ENCODE assay signal across 8 cellular contexts in genomic region chr6:3227363-3228045, GRCh38. TPM values are rescaled to one million over a fixed set of nuclear protein-coding genes. Genes with fewer than 3 reads are reported as not detected.
A peak's percentile ranks its signal among the peaks of the same experiment; 100 is the strongest.
DNase-seq lines count a peak whose midpoint lies in the region; ATAC-seq and TF ChIP-seq lines count a peak whose summit lies in the region.

Gene TUBB2B (minus strand): TSS chr6:3227653. CDS start chr6:3227543, 110 bp downstream.

- H2AFZ ChIP-seq in fibroblast of lung (ENCODE audit: low read length) = no peak within 1 kb of the TSS

- peak within 1 kb of the TSS; percentile 35 for H3K4me3 ChIP-seq in LNCaP clone FGC (ENCODE audit: low read depth, low read length)
- peak within 1 kb of the TSS; percentile 46 for H3K4me3 ChIP-seq in SJSA1
- peak within 1 kb of the TSS in 3 of 4 experiments; percentile 17 to 44 (median 43) for H3K4me3 ChIP-seq in fibroblast of lung (replicated peaks in 1 of 4; ENCODE audit: control extremely low read depth in 1 of 4, insufficient read depth in 1 of 4, low read depth in 3 of 4, low read length in 4 of 4)

- H3K9me3 ChIP-seq in SJSA1 (replicated peaks) (0 out of 2 replicates have a peak, but pooled peaks cover 1% of the 10 kb centered on the region), fibroblast of lung (ENCODE audit: control insufficient read depth, insufficient read depth, low read depth, low read length) (no peaks in the 10 kb centered on the region)

- peak within 1 kb of the TSS; percentile 85 for H3K4me2 ChIP-seq in fibroblast of lung (ENCODE audit: extremely low read depth, insufficient read depth, low read length)

- no peak within 1 kb of the TSS for H3K9ac ChIP-seq in fibroblast of lung (ENCODE audit: insufficient read depth, low read length)

- H3K36me3 Mint-ChIP-seq in nephron progenitor cell (ENCODE audit: low read depth) = peaks cover 24% of the 10 kb centered on the region

- H3K27me3 Mint-ChIP-seq in nephron progenitor cell (ENCODE audit: low read depth, poor library complexity) = peaks cover 17% of the 10 kb centered on the region

- H3K27me3 ChIP-seq in SJSA1 (replicated peaks) (peaks cover 6% of the 10 kb centered on the region), fibroblast of lung (ENCODE audit: control insufficient read depth, insufficient read depth, low read length) (peaks cover 59% of the 10 kb centered on the region)

- TF ChIP-seq CTCF in LNCaP clone FGC (IDR thresholded peaks at IDR 0.05; ENCODE audit: control insufficient read depth, extremely low read depth, insufficient read depth) (no peak), fibroblast of lung (conservative IDR thresholded peaks at IDR 0.05 in 1 of 2, IDR thresholded peaks at IDR 0.05 in 1 of 2; ENCODE audit: low read depth in 1 of 2, low read length in 2 of 2) (no peak), nephron progenitor cell (IDR thresholded peaks at IDR 0.05) (no peak)

- H4K20me1 ChIP-seq in fibroblast of lung (ENCODE audit: control insufficient read depth, extremely low read depth, insufficient read depth, low read length) = no peaks in the 10 kb centered on the region

- DNase-seq in DMS53 treated with DMSO at 0.1 percent for 48 hours (lab: John Stamatoyannopoulos, UW; ENCODE audit: unreplicated experiment) = peak; percentile 80
- no peak for DNase-seq in LNCaP clone FGC (ENCODE audit: low read depth)
- peak; percentile 46 to 54 for DNase-seq in SJSA1 (ENCODE audit: low read depth in 1 of 2, low spot score in 2 of 2)
- peak in 1 of 2 donors; percentile 63 for DNase-seq in fibroblast of lung (ENCODE audit: low read depth in 2 of 2)
- peak; percentile 90 for DNase-seq in nephron progenitor cell
- DNase-seq in GOT3 (lab: John Stamatoyannopoulos, UW) = no peak

- H3K36me3 ChIP-seq in SJSA1 (no peaks in the 10 kb centered on the region; the same call in 1 of the 2 replicates), fibroblast of lung (ENCODE audit: control insufficient read depth, insufficient read depth, low read length) (no peaks in the 10 kb centered on the region)

- H3K27ac ChIP-seq in SJSA1 (no peak within 1 kb of the TSS), fibroblast of lung (ENCODE audit: insufficient read depth, low read length) (no peak within 1 kb of the TSS)

- no peaks in the 10 kb centered on the region for H3K9me3 Mint-ChIP-seq in nephron progenitor cell

- no peaks in the 10 kb centered on the region for H3K79me2 ChIP-seq in fibroblast of lung (ENCODE audit: control insufficient read depth, insufficient read depth, low read length)

- peak within 1 kb of the TSS; percentile 94 for H3K4me3 Mint-ChIP-seq in nephron progenitor cell

- ATAC-seq in HG03457 (IDR thresholded peaks at IDR 0.05; ENCODE audit: unreplicated experiment) (no peak), GM18873 (IDR thresholded peaks at IDR 0.05; ENCODE audit: low FRiP score, unreplicated experiment) (no peak)

- H3K27ac Mint-ChIP-seq in nephron progenitor cell = no peak within 1 kb of the TSS

- H3K4me1 ChIP-seq in SJSA1 (replicated peaks) (peaks cover 20% of the 10 kb centered on the region), fibroblast of lung (ENCODE audit: control insufficient read depth, extremely low read depth, insufficient read depth, low read length) (peaks cover 8% of the 10 kb centered on the region)

- peaks cover 64% of the 10 kb centered on the region for H3K4me1 Mint-ChIP-seq in nephron progenitor cell

RNA-seq across cellular contexts. Expression of gene TUBB2B, which starts in this region (rescaled TPM):
- total RNA-seq in SJSA1 (2014; rRNA removed; shearing (Covaris generic)) = 33.1 and 49.5 TPM in 2 replicates
- 3.8 and 5.1 TPM in 2 replicates for total RNA-seq in fibroblast of lung
- 3.4 and 5.2 TPM in 2 replicates for polyA plus RNA-seq in fibroblast of lung
- 4.4 and 5.9 TPM in 2 replicates for polyA plus RNA-seq in fibroblast of lung (2012)
- polyA minus RNA-seq in fibroblast of lung (ENCODE audit: low replicate concordance) = 9.3 and 12.1 TPM in 2 replicates

Comparison
In these comparisons a context has a peak if more than half of its experiments do, and no peak if none do; other contexts are left out.
1. DNase-seq: peak in DMS53 treated with DMSO at 0.1 percent for 48 hours (single experiment), SJSA1 (2 of 2) and nephron progenitor cell (single experiment); none in LNCaP clone FGC (single experiment) and GOT3 (single experiment).
2. Peak in every context shown above with its lines, with median percentiles within 50 percentile points of each other: H3K4me3 ChIP-seq.